8 cellular contexts compared by ENCODE assay signal in the genomic region with DNA sequence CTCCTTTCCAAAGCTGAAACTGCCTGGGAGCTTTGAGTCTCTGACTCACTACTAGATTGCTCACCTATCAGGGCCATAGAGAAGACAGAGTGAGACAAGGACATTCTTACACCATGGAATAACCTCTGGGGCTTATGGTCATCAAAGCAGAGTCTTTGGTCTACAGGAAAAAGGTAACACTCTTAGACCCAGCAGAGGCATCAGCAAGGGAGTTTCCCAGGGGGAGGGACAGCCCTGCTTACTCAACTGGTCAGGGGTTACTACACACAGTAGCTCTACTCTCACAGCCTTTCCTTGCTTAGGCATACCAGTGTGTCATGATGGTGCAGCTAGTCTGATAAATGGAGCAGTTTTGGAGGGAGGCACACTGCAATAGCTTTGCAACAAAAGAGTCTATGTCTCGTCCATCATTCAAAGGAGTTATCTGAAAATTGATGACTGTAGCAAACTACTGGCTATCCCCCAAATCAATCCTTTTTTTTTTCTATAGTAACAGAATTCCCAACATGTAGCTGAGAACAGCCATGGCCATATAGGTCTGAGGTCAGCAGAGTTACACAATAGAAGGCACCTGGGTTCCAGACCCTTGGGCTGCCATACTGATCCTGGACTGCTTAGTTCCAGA. TPM values are rescaled to one million over a fixed set of nuclear protein-coding genes. Genes with fewer than 3 reads are reported as not detected.
DNase-seq lines count a peak whose midpoint lies in the region; ATAC-seq lines count a peak whose summit lies in the region.

No MANE protein-coding gene starts in this region.

- intact Hi-C loops in posterior cingulate gyrus (cut with DNase I), result no loop called here

- DNase-seq in AG08396 (ENCODE audit: low spot score) (peak; percentile 45), amniotic epithelial cell (ENCODE audit: low read depth) (peak; percentile 94), lung microvascular endothelial cell (ENCODE audit: low read depth in 2 of 2) (peak; percentile 81 to 97), NCI-H128 (lab: John Stamatoyannopoulos, UW; ENCODE audit: unreplicated experiment) (no peak), posterior cingulate gyrus (no peak), NCI-H774 (lab: John Stamatoyannopoulos, UW) (no peak)

- ATAC-seq in GM18909 (IDR thresholded peaks at IDR 0.05; ENCODE audit: poor library complexity, unreplicated experiment), result peak; percentile 80
- peak; percentile 63 for ATAC-seq in HG03103 (IDR thresholded peaks at IDR 0.05; ENCODE audit: low read depth, unreplicated experiment)

RNA-seq across cellular contexts. Expression of a gene that starts 22.4 kb away (rescaled TPM):
- total RNA-seq in lung microvascular endothelial cell, result under 0.01 and 0.20 TPM in 2 replicates

Comparison
In these comparisons a context has a peak if more than half of its experiments do, and no peak if none do; other contexts are left out.
1. DNase-seq: peak in AG08396 (single experiment), amniotic epithelial cell (single experiment) and lung microvascular endothelial cell (2 of 2); none in NCI-H128 (single experiment), posterior cingulate gyrus (0 of 10) and NCI-H774 (single experiment).